Comparison of ENCODE assay signal across 8 cellular contexts in the genomic region with DNA sequence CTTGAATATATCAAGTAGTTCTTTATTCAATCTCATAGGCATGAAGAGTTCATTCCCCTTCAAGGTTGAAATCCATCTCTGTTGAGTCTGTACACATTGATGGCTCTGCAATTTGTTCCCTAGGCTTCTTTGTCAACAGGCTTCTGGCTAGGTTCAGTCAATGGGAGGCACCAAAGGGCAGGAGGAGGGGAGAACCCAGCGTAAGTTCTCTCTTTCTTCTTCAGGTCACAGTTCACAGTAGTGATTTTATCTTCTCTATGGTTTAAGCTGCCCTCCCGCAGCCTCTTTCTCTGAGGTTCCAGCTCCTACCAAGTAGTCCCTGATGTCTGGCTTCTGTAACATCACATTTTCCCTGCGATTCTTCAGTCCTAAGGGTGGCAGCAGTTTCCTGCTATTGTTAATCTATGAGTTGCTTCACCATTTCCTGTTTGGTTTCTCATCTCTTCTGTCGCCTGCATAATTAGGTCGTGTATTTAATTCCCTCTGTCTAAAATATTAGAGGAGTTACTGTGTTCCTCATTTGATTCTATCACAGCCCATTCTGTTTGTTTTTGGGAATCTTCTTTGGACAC.
DNase-seq lines count a peak whose midpoint lies in the region; ATAC-seq, FAIRE-seq and TF ChIP-seq lines count a peak whose summit lies in the region.

No MANE protein-coding gene starts in this region.

- TF ChIP-seq POLR2A in H54 (IDR thresholded peaks at IDR 0.05; ENCODE audit: low read depth, low read length), result no peak

- H3K27me3 Mint-ChIP-seq in WTC11 (ENCODE audit: low read depth), result no peaks in the 10 kb centered on the region
- no peaks in the 10 kb centered on the region for H3K27me3 Mint-ChIP-seq in mesothelial cell of epicardium (ENCODE audit: low read depth)

- CTCF ChIA-PET in WTC11 (lab: Charles Lee), result no interaction called here

- DNase-seq in AG08395 (ENCODE audit: low spot score), result peak; percentile 32
- DNase-seq in H54 (ENCODE audit: insufficient read length, low spot score), result no peak
- no peak for DNase-seq in WTC11 (ENCODE audit: low spot score)
- no peak for DNase-seq in frontal cortex (ENCODE audit: low spot score in 2 of 2)
- DNase-seq in stimulated activated naive CD8-positive, alpha-beta T cell treated with anti-CD3 and anti-CD28 coated beads, Interleukin-15, Interleukin-2, amounts not matched to agents 100 U/mL and 50 U/mL, for 24 hours, result peak; percentile 8
- no peak for DNase-seq in mesothelial cell of epicardium (ENCODE audit: low spot score in 2 of 2, unreplicated experiment in 2 of 2)
- no peak for DNase-seq in NCI-H82 (lab: John Stamatoyannopoulos, UW)

- ATAC-seq in WTC11, result peak; percentile 50
- peak; percentile 87 for ATAC-seq in stimulated activated naive CD8-positive, alpha-beta T cell treated with anti-CD3 and anti-CD28 coated beads, Interleukin-15, Interleukin-2, amounts not matched to agents 100 U/mL and 50 U/mL, for 24 hours
- ATAC-seq in HG03159 (IDR thresholded peaks at IDR 0.05; ENCODE audit: unreplicated experiment), result no peak

- FAIRE-seq in H54 (lab: Jason Lieb, UNC) (peak; percentile 36), frontal cortex (lab: Jason Lieb, UNC) (peak; percentile 69)

- POLR2A ChIA-PET in WTC11 (lab: Charles Lee), result no interaction called here

- H3K4me1 Mint-ChIP-seq in WTC11, result peaks cover 39% of the 10 kb centered on the region
- H3K4me1 Mint-ChIP-seq in mesothelial cell of epicardium, result peaks cover 8% of the 10 kb centered on the region

- H3K36me3 Mint-ChIP-seq in WTC11 (no peaks in the 10 kb centered on the region), mesothelial cell of epicardium (no peaks in the 10 kb centered on the region)

- H3K4me3 Mint-ChIP-seq in WTC11 (no peak overlapping the region), mesothelial cell of epicardium (no peak overlapping the region)

- H3K9me3 Mint-ChIP-seq in WTC11 (peaks cover 3% of the 10 kb centered on the region; the same call in 1 of the 2 replicates), mesothelial cell of epicardium (peaks cover 4% of the 10 kb centered on the region)

- no peak for TF ChIP-seq CTCF in WTC11 (IDR thresholded peaks at IDR 0.05)
- TF ChIP-seq CTCF in mesothelial cell of epicardium (IDR thresholded peaks at IDR 0.05; ENCODE audit: unreplicated experiment), result no peak

- H3K27ac Mint-ChIP-seq in WTC11 (no peak overlapping the region), mesothelial cell of epicardium (no peak overlapping the region)

TF ChIP-seq in WTC11, 78 proteins besides CTCF, POLR2A, EP300 and RAD21:
- no peak for TF ChIP-seq ESRRA (CRISPR knock-in tag; IDR thresholded peaks at IDR 0.05; ENCODE audit: borderline replicate concordance)
- no peak for TF ChIP-seq GABPB1 (CRISPR knock-in tag; IDR thresholded peaks at IDR 0.05)
- no peak for TF ChIP-seq NR1H2 (CRISPR knock-in tag; IDR thresholded peaks at IDR 0.05)
- TF ChIP-seq HMGXB4 (CRISPR knock-in tag; IDR thresholded peaks at IDR 0.05), result no peak
- no peak for TF ChIP-seq GTF2I (CRISPR knock-in tag; conservative IDR thresholded peaks at IDR 0.05)
- TF ChIP-seq, protein P1, sequence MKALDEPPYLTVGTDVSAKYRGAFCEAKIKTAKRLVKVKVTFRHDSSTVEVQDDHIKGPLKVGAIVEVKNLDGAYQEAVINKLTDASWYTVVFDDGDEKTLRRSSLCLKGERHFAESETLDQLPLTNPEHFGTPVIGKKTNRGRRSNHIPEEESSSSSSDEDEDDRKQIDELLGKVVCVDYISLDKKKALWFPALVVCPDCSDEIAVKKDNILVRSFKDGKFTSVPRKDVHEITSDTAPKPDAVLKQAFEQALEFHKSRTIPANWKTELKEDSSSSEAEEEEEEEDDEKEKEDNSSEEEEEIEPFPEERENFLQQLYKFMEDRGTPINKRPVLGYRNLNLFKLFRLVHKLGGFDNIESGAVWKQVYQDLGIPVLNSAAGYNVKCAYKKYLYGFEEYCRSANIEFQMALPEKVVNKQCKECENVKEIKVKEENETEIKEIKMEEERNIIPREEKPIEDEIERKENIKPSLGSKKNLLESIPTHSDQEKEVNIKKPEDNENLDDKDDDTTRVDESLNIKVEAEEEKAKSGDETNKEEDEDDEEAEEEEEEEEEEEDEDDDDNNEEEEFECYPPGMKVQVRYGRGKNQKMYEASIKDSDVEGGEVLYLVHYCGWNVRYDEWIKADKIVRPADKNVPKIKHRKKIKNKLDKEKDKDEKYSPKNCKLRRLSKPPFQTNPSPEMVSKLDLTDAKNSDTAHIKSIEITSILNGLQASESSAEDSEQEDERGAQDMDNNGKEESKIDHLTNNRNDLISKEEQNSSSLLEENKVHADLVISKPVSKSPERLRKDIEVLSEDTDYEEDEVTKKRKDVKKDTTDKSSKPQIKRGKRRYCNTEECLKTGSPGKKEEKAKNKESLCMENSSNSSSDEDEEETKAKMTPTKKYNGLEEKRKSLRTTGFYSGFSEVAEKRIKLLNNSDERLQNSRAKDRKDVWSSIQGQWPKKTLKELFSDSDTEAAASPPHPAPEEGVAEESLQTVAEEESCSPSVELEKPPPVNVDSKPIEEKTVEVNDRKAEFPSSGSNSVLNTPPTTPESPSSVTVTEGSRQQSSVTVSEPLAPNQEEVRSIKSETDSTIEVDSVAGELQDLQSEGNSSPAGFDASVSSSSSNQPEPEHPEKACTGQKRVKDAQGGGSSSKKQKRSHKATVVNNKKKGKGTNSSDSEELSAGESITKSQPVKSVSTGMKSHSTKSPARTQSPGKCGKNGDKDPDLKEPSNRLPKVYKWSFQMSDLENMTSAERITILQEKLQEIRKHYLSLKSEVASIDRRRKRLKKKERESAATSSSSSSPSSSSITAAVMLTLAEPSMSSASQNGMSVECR (CRISPR knock-in tag; IDR thresholded peaks at IDR 0.05; ENCODE audit: borderline replicate concordance), result no peak
- TF ChIP-seq ATF1 (CRISPR knock-in tag; IDR thresholded peaks at IDR 0.05), result no peak
- no peak for TF ChIP-seq ZNF317 (CRISPR knock-in tag; IDR thresholded peaks at IDR 0.05; ENCODE audit: borderline replicate concordance, low read depth)
- TF ChIP-seq ZMAT4 (CRISPR knock-in tag; IDR thresholded peaks at IDR 0.05), result no peak
- no peak for TF ChIP-seq FOXP4 (CRISPR knock-in tag; IDR thresholded peaks at IDR 0.05)
- TF ChIP-seq SMAD4 (CRISPR knock-in tag; IDR thresholded peaks at IDR 0.05), result no peak
- TF ChIP-seq NR3C1 (CRISPR knock-in tag; conservative IDR thresholded peaks at IDR 0.05; ENCODE audit: low read depth), result no peak
- no peak for TF ChIP-seq TCF7 (CRISPR knock-in tag; IDR thresholded peaks at IDR 0.05; ENCODE audit: low read depth)
- TF ChIP-seq ZNF121 (CRISPR knock-in tag; IDR thresholded peaks at IDR 0.05), result no peak
- TF ChIP-seq, protein P2, sequence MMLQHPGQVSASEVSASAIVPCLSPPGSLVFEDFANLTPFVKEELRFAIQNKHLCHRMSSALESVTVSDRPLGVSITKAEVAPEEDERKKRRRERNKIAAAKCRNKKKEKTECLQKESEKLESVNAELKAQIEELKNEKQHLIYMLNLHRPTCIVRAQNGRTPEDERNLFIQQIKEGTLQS (CRISPR knock-in tag; conservative IDR thresholded peaks at IDR 0.05), result no peak

Comparison
In these comparisons a context has a peak if more than half of its experiments do, and no peak if none do; other contexts are left out.
1. DNase-seq: peak in AG08395 (single experiment) and stimulated activated naive CD8-positive, alpha-beta T cell treated with anti-CD3 and anti-CD28 coated beads, Interleukin-15, Interleukin-2, amounts not matched to agents 100 U/mL and 50 U/mL, for 24 hours (single experiment); none in H54 (single experiment), WTC11 (single experiment), frontal cortex (0 of 2), mesothelial cell of epicardium (0 of 2) and NCI-H82 (single experiment).